In the genomic region with DNA sequence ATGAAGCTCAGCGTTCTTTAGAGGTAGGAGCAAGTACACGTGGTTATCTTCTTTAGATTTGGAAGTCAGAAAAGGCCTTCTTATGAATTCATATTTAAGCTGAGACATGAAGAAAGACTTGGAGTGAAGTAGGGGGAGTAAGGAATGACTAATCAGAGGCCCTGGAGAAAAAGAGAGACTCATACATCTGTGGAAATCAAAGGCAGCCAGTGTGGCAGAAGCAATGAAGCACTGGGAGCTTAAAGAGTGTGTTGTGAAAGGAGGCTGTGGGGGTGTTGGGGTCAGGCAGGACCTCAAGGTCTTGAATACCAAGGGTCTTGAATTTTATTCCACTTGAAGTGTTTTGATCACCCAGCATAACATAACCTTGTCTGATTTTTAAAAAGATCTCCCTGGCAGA, we compare ENCODE assay signal across 31 cellular contexts. TPM values are rescaled to one million over a fixed set of nuclear protein-coding genes. Genes with fewer than 3 reads are reported as not detected.
DNase-seq lines count a peak whose midpoint lies in the region; ATAC-seq and TF ChIP-seq lines count a peak whose summit lies in the region.
"Had no signal": no experiment of that assay in that cellular context is flagged by ENCODE, and none has a peak within 500 bp of the region (broad histone marks: within the 10 kb centered on the region; RNA-seq: fewer than 3 reads in every experiment).

No MANE protein-coding gene starts in this region.

- peak; percentile 26 for DNase-seq in EH (ENCODE audit: low read depth)
- peak; percentile 53 for DNase-seq in NB4 (ENCODE audit: low read depth)
- DNase-seq in fibroblast of gingiva (ENCODE audit: low read depth) = peak; percentile 27
- no peak for DNase-seq in omental fat pad (ENCODE audit: low spot score)
- no peak for DNase-seq in CD1c-positive myeloid dendritic cell (ENCODE audit: extremely low spot score)
- DNase-seq in activated T-helper 1 cell treated with anti-CD3 and anti-CD28 coated beads, Interleukin-12 subunit alpha, Interleukin-12 subunit beta, Interleukin-2, Interleukin-4 antibody, amounts not matched to agents 30 ng/mL and 10 ng/mL and 1 ng/mL, durations not matched to agents 14 hours and 24 hours and 36 hours (ENCODE audit: low spot score) = no peak
- DNase-seq in NCI-H82 (lab: John Stamatoyannopoulos, UW) = no peak
- DNase-seq: ACHN; activated CD4-positive, alpha-beta T cell treated with anti-CD3 and anti-CD28 coated beads for 4 hours; activated naive CD4-positive, alpha-beta T cell treated with anti-CD3 and anti-CD28 coated beads, Interleukin-2, amount 10 ng/mL, durations not matched to agents 7 days and 5 days; activated T-cell treated with anti-CD3 and anti-CD28 coated beads, Interleukin-2, amount 50 U/mL, for 4 hours; aorta; CD4-positive, alpha-beta memory T cell; cerebellar nuclear complex; DMS 273 treated with DMSO at 0.1 percent for 48 hours; effector CD4-positive, alpha-beta T cell; GF-D8; left cardiac atrium; NCI-H1105 treated with DMSO at 0.1 percent for 48 hours; NCI-H2081 treated with DMSO at 0.1 percent for 48 hours; NCI-H510A; NK-92 treated with Interleukin-12 subunit alpha and Interleukin-12 subunit beta, amount 100 ng/mL, for 24 hours; nucleus accumbens; SJCRH30; stimulated activated CD4-positive, alpha-beta T cell treated with anti-CD3 and anti-CD28 coated beads, Interleukin-12 subunit alpha, Interleukin-12 subunit beta, amount 100 ng/mL, for 4 hours; T-helper 1 cell had no signal

- no peak overlapping the region for H3K4me3 Mint-ChIP-seq in activated T-helper 1 cell treated with anti-CD3 and anti-CD28 coated beads, Interleukin-12 subunit alpha, Interleukin-12 subunit beta, Interleukin-2, Interleukin-4 antibody, amounts not matched to agents 30 ng/mL and 10 ng/mL and 1 ng/mL, durations not matched to agents 14 hours and 24 hours and 36 hours
- H3K4me3 Mint-ChIP-seq: activated naive CD4-positive, alpha-beta T cell treated with anti-CD3 and anti-CD28 coated beads, Interleukin-2, amount 10 ng/mL, durations not matched to agents 7 days and 5 days; activated T-cell treated with anti-CD3 and anti-CD28 coated beads, Interleukin-2, amount 50 U/mL, for 4 hours; CD4-positive, alpha-beta memory T cell; memory B cell; type B pancreatic cell had no signal

- H3K4me1 Mint-ChIP-seq in activated T-helper 1 cell treated with anti-CD3 and anti-CD28 coated beads, Interleukin-12 subunit alpha, Interleukin-12 subunit beta, Interleukin-2, Interleukin-4 antibody, amounts not matched to agents 30 ng/mL and 10 ng/mL and 1 ng/mL, durations not matched to agents 14 hours and 24 hours and 36 hours (ENCODE audit: low read depth) = peaks cover 16% of the 10 kb centered on the region

- peaks cover 11% of the 10 kb centered on the region for H3K9me3 Mint-ChIP-seq in activated T-helper 1 cell treated with anti-CD3 and anti-CD28 coated beads, Interleukin-12 subunit alpha, Interleukin-12 subunit beta, Interleukin-2, Interleukin-4 antibody, amounts not matched to agents 30 ng/mL and 10 ng/mL and 1 ng/mL, durations not matched to agents 14 hours and 24 hours and 36 hours
- H3K9me3 Mint-ChIP-seq: type B pancreatic cell had no signal

- no peak overlapping the region for H3K4me3 ChIP-seq in NB4 (ENCODE audit: low read depth, low read length)
- H3K4me3 ChIP-seq: SJCRH30 had no signal

- TF ChIP-seq POLR2A in NB4 (IDR thresholded peaks at IDR 0.05; ENCODE audit: extremely low read depth, insufficient read length) = no peak

- no peak for TF ChIP-seq CTCF in NB4 (IDR thresholded peaks at IDR 0.05; ENCODE audit: low read depth, low read length)
- no peak for TF ChIP-seq CTCF in omental fat pad (IDR thresholded peaks at IDR 0.05)

- intact Hi-C loops in activated T-helper 1 cell treated with anti-CD3 and anti-CD28 coated beads, Interleukin-12 subunit alpha, Interleukin-12 subunit beta, Interleukin-2, Interleukin-4 antibody, amounts not matched to agents 30 ng/mL and 10 ng/mL and 1 ng/mL, durations not matched to agents 14 hours and 24 hours and 36 hours (cut with micrococcal nuclease) = no loop called here

- H3K27me3 Mint-ChIP-seq in activated T-helper 1 cell treated with anti-CD3 and anti-CD28 coated beads, Interleukin-12 subunit alpha, Interleukin-12 subunit beta, Interleukin-2, Interleukin-4 antibody, amounts not matched to agents 30 ng/mL and 10 ng/mL and 1 ng/mL, durations not matched to agents 14 hours and 24 hours and 36 hours (ENCODE audit: insufficient read depth) = peaks cover 2% of the 10 kb centered on the region
- H3K27me3 Mint-ChIP-seq: activated naive CD4-positive, alpha-beta T cell treated with anti-CD3 and anti-CD28 coated beads, Interleukin-2, amount 10 ng/mL, durations not matched to agents 7 days and 5 days; CD4-positive, alpha-beta memory T cell; memory B cell; type B pancreatic cell had no signal

- H3K36me3 Mint-ChIP-seq in activated T-helper 1 cell treated with anti-CD3 and anti-CD28 coated beads, Interleukin-12 subunit alpha, Interleukin-12 subunit beta, Interleukin-2, Interleukin-4 antibody, amounts not matched to agents 30 ng/mL and 10 ng/mL and 1 ng/mL, durations not matched to agents 14 hours and 24 hours and 36 hours (ENCODE audit: low read depth) = peaks cover 9% of the 10 kb centered on the region
- H3K36me3 Mint-ChIP-seq: type B pancreatic cell had no signal

- no peak overlapping the region for H3K27ac Mint-ChIP-seq in activated T-helper 1 cell treated with anti-CD3 and anti-CD28 coated beads, Interleukin-12 subunit alpha, Interleukin-12 subunit beta, Interleukin-2, Interleukin-4 antibody, amounts not matched to agents 30 ng/mL and 10 ng/mL and 1 ng/mL, durations not matched to agents 14 hours and 24 hours and 36 hours
- H3K27ac Mint-ChIP-seq: activated naive CD4-positive, alpha-beta T cell treated with anti-CD3 and anti-CD28 coated beads, Interleukin-2, amount 10 ng/mL, durations not matched to agents 7 days and 5 days; memory B cell; type B pancreatic cell had no signal

- ATAC-seq in omental fat pad (ENCODE audit: low FRiP score) (peak; percentile 84), HG03378 (IDR thresholded peaks at IDR 0.05; ENCODE audit: unreplicated experiment) (no peak)
- ATAC-seq: activated T-cell treated with anti-CD3 and anti-CD28 coated beads, Interleukin-2, amount 50 U/mL, for 4 hours; Panc1 had no signal

RNA-seq across cellular contexts. Expression of a gene that starts 35.7 kb away (rescaled TPM):
- 10 to 100 TPM; 31.3 to 92.2 (median 53.4) TPM for total RNA-seq in omental fat pad
- 4.0 and 4.7 TPM in 2 replicates for total RNA-seq in activated T-helper 1 cell treated with anti-CD3 and anti-CD28 coated beads, Interleukin-12 subunit alpha, Interleukin-12 subunit beta, Interleukin-2, Interleukin-4 antibody, amounts not matched to agents 30 ng/mL and 10 ng/mL and 1 ng/mL, durations not matched to agents 14 hours and 24 hours and 36 hours
- total RNA-seq: HT-29 had no signal

Comparison
In these comparisons a context has a peak if more than half of its experiments do, and no peak if none do; other contexts are left out.
1. DNase-seq: peak in EH (single experiment), NB4 (single experiment) and fibroblast of gingiva (single experiment); none in omental fat pad (single experiment), CD1c-positive myeloid dendritic cell (single experiment), activated T-helper 1 cell treated with anti-CD3 and anti-CD28 coated beads, Interleukin-12 subunit alpha, Interleukin-12 subunit beta, Interleukin-2, Interleukin-4 antibody, amounts not matched to agents 30 ng/mL and 10 ng/mL and 1 ng/mL, durations not matched to agents 14 hours and 24 hours and 36 hours (single experiment) and NCI-H82 (single experiment).